8 cellular contexts compared by ENCODE assay signal in genomic region chr10:102675887-102676616, GRCh38. TPM values are rescaled to one million over a fixed set of nuclear protein-coding genes. Genes with fewer than 3 reads are reported as not detected.
DNase-seq lines count a peak whose midpoint lies in the region; ATAC-seq and TF ChIP-seq lines count a peak whose summit lies in the region.

No MANE protein-coding gene starts in this region.

- DNase-seq in Daoy (ENCODE audit: low read depth) (peak; percentile 63), NCI-H2227 treated with DMSO at 0.1 percent for 48 hours (lab: John Stamatoyannopoulos, UW) (peak; percentile 30), dorsolateral prefrontal cortex (peak in 4 of 10 donors; percentile 8 to 40 (median 32)), natural killer cell (no peak), SHP77 (lab: John Stamatoyannopoulos, UW) (no peak), cerebellar nuclear complex (lab: John Stamatoyannopoulos, UW) (no peak), DMS 273 (lab: John Stamatoyannopoulos, UW; ENCODE audit: unreplicated experiment) (no peak)

- no peaks in the 10 kb centered on the region for H3K9me3 Mint-ChIP-seq in natural killer cell

- peak overlapping the region in 18 of 59 donors; percentile 0 to 64 (median 14) for H3K4me3 ChIP-seq in dorsolateral prefrontal cortex

- peak; percentile 22 to 66 (median 31) for ATAC-seq in natural killer cell
- ATAC-seq in GM21526 (IDR thresholded peaks at IDR 0.05; ENCODE audit: low FRiP score, unreplicated experiment) = no peak

- H3K27me3 ChIP-seq in dorsolateral prefrontal cortex = no peaks in the 10 kb centered on the region

- TF ChIP-seq CTCF in dorsolateral prefrontal cortex (IDR thresholded peaks at IDR 0.05 in 54 of 56, conservative IDR thresholded peaks at IDR 0.05 in 2 of 56; ENCODE audit: low read depth in 1 of 56, partially characterized antibody in 56 of 56) (no peak), natural killer cell (IDR thresholded peaks at IDR 0.05) (no peak)

- H3K27me3 Mint-ChIP-seq in natural killer cell (ENCODE audit: low read depth in 2 of 2) = no peaks in the 10 kb centered on the region

- peak overlapping the region in 1 of 2 donors; percentile 85 for H3K27ac Mint-ChIP-seq in natural killer cell

- no peaks in the 10 kb centered on the region for H3K36me3 Mint-ChIP-seq in natural killer cell

- intact Hi-C loops in dorsolateral prefrontal cortex (cut with DNase I) = loop anchor here (2.0 to 5.0 kb wide), 2 partner anchors 27 to 36 kb away; partner anchors contain the start of genes ARL3 (in 1 of the 2) and SFXN2 (in 1 of the 2)
- intact Hi-C loops in natural killer cell (cut with micrococcal nuclease) = loop anchor here (2.0 kb wide), 2 partner anchors 15 to 29 kb away; no protein-coding TSS in a partner anchor

- peaks cover 34 to 45% of the 10 kb centered on the region in 2 donors for H3K4me1 Mint-ChIP-seq in natural killer cell

- H3K27ac ChIP-seq in dorsolateral prefrontal cortex = peak overlapping the region; percentile 18 to 96 (median 90)

- peak overlapping the region; percentile 31 for H3K4me3 Mint-ChIP-seq in natural killer cell

RNA-seq across cellular contexts. Expression of gene TRIM8, which starts 31.8 kb away (rescaled TPM):
- 39.8 and 54.1 TPM in 2 replicates for total RNA-seq in Daoy (2014; rRNA removed; shearing (Covaris generic))
- 100 to 1,000 TPM in 118 of 120 experiments, 10 to 100 TPM in 2; 95.2 to 308 (median 133) TPM for total RNA-seq in dorsolateral prefrontal cortex
- total RNA-seq in natural killer cell = 10 to 100 TPM; 81.9 to 87.8 (median 86.2) TPM

RNA-seq across cellular contexts. Expression of gene ARL3, which starts 38.1 kb away (rescaled TPM):
- total RNA-seq in Daoy (2014; rRNA removed; shearing (Covaris generic)) = 5.9 and 9.0 TPM in 2 replicates
- 10 to 100 TPM; 16.6 to 45.7 (median 35.4) TPM for total RNA-seq in dorsolateral prefrontal cortex
- total RNA-seq in natural killer cell = 1 to 10 TPM; 1.4 to 1.7 (median 1.5) TPM

RNA-seq across cellular contexts. Expression of gene SFXN2, which starts 38.4 kb away (rescaled TPM):
- total RNA-seq in Daoy (2014; rRNA removed; shearing (Covaris generic)) = 0.89 and 5.5 TPM in 2 replicates
- 10 to 100 TPM in 34 of 120 experiments, 1 to 10 TPM in 86; 3.3 to 14.5 (median 8.6) TPM for total RNA-seq in dorsolateral prefrontal cortex
- 1 to 10 TPM; 4.8 to 8.0 (median 5.1) TPM for total RNA-seq in natural killer cell

Comparison
In these comparisons a context has a peak if more than half of its experiments do, and no peak if none do; other contexts are left out.
1. DNase-seq: peak in Daoy (single experiment) and NCI-H2227 treated with DMSO at 0.1 percent for 48 hours (single experiment); none in natural killer cell (single experiment), SHP77 (0 of 2), cerebellar nuclear complex (0 of 2) and DMS 273 (single experiment).